Comparison of ENCODE assay signal across 26 cellular contexts in genomic region chrX:56385336-56385735, GRCh38.
DNase-seq lines count a peak whose midpoint lies in the region; ATAC-seq and TF ChIP-seq lines count a peak whose summit lies in the region.
"Had no signal": no experiment of that assay in that cellular context is flagged by ENCODE, and none has a peak within 500 bp of the region (broad histone marks: within the 10 kb centered on the region; RNA-seq: fewer than 3 reads in every experiment).

No MANE protein-coding gene starts in this region.

- TF ChIP-seq CTCF in PC-3 (conservative IDR thresholded peaks at IDR 0.05; ENCODE audit: low read depth, low read length), result no peak

- no peak overlapping the region for H3K27ac ChIP-seq in PC-3 (ENCODE audit: low read length)
- H3K27ac ChIP-seq: coronary artery, neutrophil, prostate gland, SK-N-MC, stomach, tibial nerve had no signal

- no peaks in the 10 kb centered on the region for H3F3A ChIP-seq in PC-3 (ENCODE audit: low read length, unreplicated experiment)

- CTCF ChIA-PET in PC-3 (lab: Charles Lee), result no interaction called here

- no peaks in the 10 kb centered on the region for H3K36me3 Mint-ChIP-seq in activated naive CD4-positive, alpha-beta T cell treated with anti-CD3 and anti-CD28 coated beads, Interleukin-2, amount 50 U/mL, for 24 hours
- no peaks in the 10 kb centered on the region for H3K36me3 Mint-ChIP-seq in activated T-helper 17 cell treated with anti-CD3 and anti-CD28 coated beads, Interleukin-2, amount 50 U/mL, for 72 hours (ENCODE audit: low read depth)
- no peaks in the 10 kb centered on the region for H3K36me3 Mint-ChIP-seq in naive thymus-derived CD8-positive, alpha-beta T cell

- no peak for DNase-seq in activated naive CD4-positive, alpha-beta T cell treated with anti-CD3 and anti-CD28 coated beads, Interleukin-2, amount 50 U/mL, for 16 hours
- peak; percentile 7 for DNase-seq in PC-3
- peak in 9 of 10 donors; percentile 1 to 75 (median 41) for DNase-seq in naive thymus-derived CD8-positive, alpha-beta T cell
- DNase-seq: activated B cell treated with CpG ODN at 0.5 μM for 24 hours; activated CD8-positive, alpha-beta memory T cell treated with anti-CD3 and anti-CD28 coated beads, Interleukin-2, amount 50 U/mL, for 48 hours; HFFc6; Karpas-422; NCI-H1048; NCI-H187 treated with DMSO at 0.1 percent for 48 hours; NCI-H69; RPMI8226; stimulated activated CD4-positive, alpha-beta T cell treated with anti-CD3 and anti-CD28 coated beads, Interleukin-2, amount 100 ng/mL, for 24 hours; stomach; T1000 had no signal

- peaks cover 69% of the 10 kb centered on the region for H3K4me1 Mint-ChIP-seq in activated naive CD4-positive, alpha-beta T cell treated with anti-CD3 and anti-CD28 coated beads, Interleukin-2, amount 50 U/mL, for 24 hours
- H3K4me1 Mint-ChIP-seq in activated T-helper 17 cell treated with anti-CD3 and anti-CD28 coated beads, Interleukin-2, amount 50 U/mL, for 72 hours, result peaks cover 29% of the 10 kb centered on the region
- peaks cover 18 to 54% (median 44%) of the 10 kb centered on the region in 4 donors for H3K4me1 Mint-ChIP-seq in naive thymus-derived CD8-positive, alpha-beta T cell
- H3K4me1 Mint-ChIP-seq: activated B cell treated with CpG ODN at 0.5 μM for 24 hours had no signal

- TF ChIP-seq POLR2A in GM18505 (IDR thresholded peaks at IDR 0.05; ENCODE audit: borderline replicate concordance, extremely low read depth, insufficient read depth, insufficient read length), result no peak

- ATAC-seq in PC-3 (no peak), GM21717 (IDR thresholded peaks at IDR 0.05; ENCODE audit: unreplicated experiment) (no peak), GM21526 (IDR thresholded peaks at IDR 0.05; ENCODE audit: low FRiP score, unreplicated experiment) (no peak), GM18505 (IDR thresholded peaks at IDR 0.05; ENCODE audit: unreplicated experiment) (no peak)
- ATAC-seq in activated T-helper 17 cell treated with anti-CD3 and anti-CD28 coated beads, Interleukin-2, amount 50 U/mL, for 72 hours (replicated peaks), result peak; percentile 30
- peak; percentile 86 to 90 for ATAC-seq in naive thymus-derived CD8-positive, alpha-beta T cell

- BruUV-seq in PC-3 (replicated peaks; lab: Mats Ljungman, UMichigan), result no TSS peak

- H3K4me2 ChIP-seq in PC-3 (ENCODE audit: low read length), result no peak overlapping the region

- no peaks in the 10 kb centered on the region for H4K20me1 ChIP-seq in PC-3 (ENCODE audit: low read length)

- H3K36me3 ChIP-seq in PC-3 (ENCODE audit: low read depth, low read length), result no peaks in the 10 kb centered on the region
- H3K36me3 ChIP-seq: neutrophil, prostate gland, stomach, tibial nerve had no signal

- H3K4me3 ChIP-seq in PC-3 (ENCODE audit: low read length), result no peak overlapping the region
- H3K4me3 ChIP-seq: coronary artery, lung, prostate gland, SK-N-MC, skin epidermis, stomach, tibial nerve had no signal

- intact Hi-C loops in PC-3 (cut with micrococcal nuclease), result no loop called here

- no peak overlapping the region for H2AFZ ChIP-seq in PC-3 (ENCODE audit: low read length)

- no peaks in the 10 kb centered on the region for H3K27me3 Mint-ChIP-seq in activated naive CD4-positive, alpha-beta T cell treated with anti-CD3 and anti-CD28 coated beads, Interleukin-2, amount 50 U/mL, for 24 hours
- no peaks in the 10 kb centered on the region for H3K27me3 Mint-ChIP-seq in activated T-helper 17 cell treated with anti-CD3 and anti-CD28 coated beads, Interleukin-2, amount 50 U/mL, for 72 hours
- no peaks in the 10 kb centered on the region for H3K27me3 Mint-ChIP-seq in naive thymus-derived CD8-positive, alpha-beta T cell
- H3K27me3 Mint-ChIP-seq: activated B cell treated with CpG ODN at 0.5 μM for 24 hours had no signal

- peak overlapping the region; percentile 95 for H3K27ac Mint-ChIP-seq in activated naive CD4-positive, alpha-beta T cell treated with anti-CD3 and anti-CD28 coated beads, Interleukin-2, amount 50 U/mL, for 24 hours
- peak overlapping the region; percentile 80 for H3K27ac Mint-ChIP-seq in activated T-helper 17 cell treated with anti-CD3 and anti-CD28 coated beads, Interleukin-2, amount 50 U/mL, for 72 hours
- H3K27ac Mint-ChIP-seq in naive thymus-derived CD8-positive, alpha-beta T cell, result peak overlapping the region; percentile 8 to 95 (median 88)
- H3K27ac Mint-ChIP-seq: activated B cell treated with CpG ODN at 0.5 μM for 24 hours, HFFc6 had no signal

- no peaks in the 10 kb centered on the region for H3K9me2 ChIP-seq in PC-3 (replicated peaks; ENCODE audit: low read length)

- no peaks in the 10 kb centered on the region for H3K79me2 ChIP-seq in PC-3 (ENCODE audit: low read length)

- H3K4me1 ChIP-seq in PC-3 (ENCODE audit: insufficient read depth, low read length), result no peaks in the 10 kb centered on the region
- H3K4me1 ChIP-seq: prostate gland, stomach, tibial nerve had no signal

- H3K9me3 ChIP-seq in PC-3 (ENCODE audit: low read length), result no peaks in the 10 kb centered on the region
- H3K9me3 ChIP-seq: neutrophil, prostate gland, tibial nerve had no signal

- POLR2A ChIA-PET in PC-3 (lab: Charles Lee; ENCODE audit: unreplicated experiment), result no interaction called here
- POLR2A ChIA-PET in naive thymus-derived CD8-positive, alpha-beta T cell (lab: Charles Lee), result no interaction called here

- peak overlapping the region; percentile 83 for H3K4me3 Mint-ChIP-seq in activated naive CD4-positive, alpha-beta T cell treated with anti-CD3 and anti-CD28 coated beads, Interleukin-2, amount 50 U/mL, for 24 hours
- H3K4me3 Mint-ChIP-seq in activated T-helper 17 cell treated with anti-CD3 and anti-CD28 coated beads, Interleukin-2, amount 50 U/mL, for 72 hours, result peak overlapping the region; percentile 85
- H3K4me3 Mint-ChIP-seq in naive thymus-derived CD8-positive, alpha-beta T cell, result peak overlapping the region; percentile 68 to 91 (median 84)
- H3K4me3 Mint-ChIP-seq: activated B cell treated with CpG ODN at 0.5 μM for 24 hours, HFFc6 had no signal

- H3K27me3 ChIP-seq in PC-3 (ENCODE audit: low read length), result no peaks in the 10 kb centered on the region
- H3K27me3 ChIP-seq: neutrophil, stomach, tibial nerve had no signal

- no peak overlapping the region for H3K9ac ChIP-seq in PC-3 (ENCODE audit: low read length)

- H3K9me3 Mint-ChIP-seq in activated naive CD4-positive, alpha-beta T cell treated with anti-CD3 and anti-CD28 coated beads, Interleukin-2, amount 50 U/mL, for 24 hours, result no peaks in the 10 kb centered on the region
- no peaks in the 10 kb centered on the region for H3K9me3 Mint-ChIP-seq in activated T-helper 17 cell treated with anti-CD3 and anti-CD28 coated beads, Interleukin-2, amount 50 U/mL, for 72 hours
- peaks cover 0 to 9% (median 0%) of the 10 kb centered on the region in 9 donors for H3K9me3 Mint-ChIP-seq in naive thymus-derived CD8-positive, alpha-beta T cell
- H3K9me3 Mint-ChIP-seq: activated B cell treated with CpG ODN at 0.5 μM for 24 hours, HFFc6 had no signal

Comparison
In these comparisons a context has a peak if more than half of its experiments do, and no peak if none do; other contexts are left out.
1. ATAC-seq: peak in activated T-helper 17 cell treated with anti-CD3 and anti-CD28 coated beads, Interleukin-2, amount 50 U/mL, for 72 hours (single experiment) and naive thymus-derived CD8-positive, alpha-beta T cell (2 of 2); none in PC-3 (single experiment), GM21717 (single experiment), GM21526 (single experiment) and GM18505 (single experiment).
2. Peak in every context shown above with its lines, with median percentiles within 50 percentile points of each other: H3K27ac Mint-ChIP-seq and H3K4me3 Mint-ChIP-seq.